In genomic region chr12:132828706-132829534, GRCh38 we compare ENCODE assay signal across 1 cellular context.
TF ChIP-seq lines count a peak whose summit lies in the region.

Gene GOLGA3, minus strand, starts transcription at chr12:132828869. Its CDS starts 6,741 bp downstream, at chr12:132822128.

TF ChIP-seq in K562, 482 proteins besides CTCF, POLR2A, EP300 and RAD21 (continued from another document and continues in another):
- TF ChIP-seq, protein P1, sequence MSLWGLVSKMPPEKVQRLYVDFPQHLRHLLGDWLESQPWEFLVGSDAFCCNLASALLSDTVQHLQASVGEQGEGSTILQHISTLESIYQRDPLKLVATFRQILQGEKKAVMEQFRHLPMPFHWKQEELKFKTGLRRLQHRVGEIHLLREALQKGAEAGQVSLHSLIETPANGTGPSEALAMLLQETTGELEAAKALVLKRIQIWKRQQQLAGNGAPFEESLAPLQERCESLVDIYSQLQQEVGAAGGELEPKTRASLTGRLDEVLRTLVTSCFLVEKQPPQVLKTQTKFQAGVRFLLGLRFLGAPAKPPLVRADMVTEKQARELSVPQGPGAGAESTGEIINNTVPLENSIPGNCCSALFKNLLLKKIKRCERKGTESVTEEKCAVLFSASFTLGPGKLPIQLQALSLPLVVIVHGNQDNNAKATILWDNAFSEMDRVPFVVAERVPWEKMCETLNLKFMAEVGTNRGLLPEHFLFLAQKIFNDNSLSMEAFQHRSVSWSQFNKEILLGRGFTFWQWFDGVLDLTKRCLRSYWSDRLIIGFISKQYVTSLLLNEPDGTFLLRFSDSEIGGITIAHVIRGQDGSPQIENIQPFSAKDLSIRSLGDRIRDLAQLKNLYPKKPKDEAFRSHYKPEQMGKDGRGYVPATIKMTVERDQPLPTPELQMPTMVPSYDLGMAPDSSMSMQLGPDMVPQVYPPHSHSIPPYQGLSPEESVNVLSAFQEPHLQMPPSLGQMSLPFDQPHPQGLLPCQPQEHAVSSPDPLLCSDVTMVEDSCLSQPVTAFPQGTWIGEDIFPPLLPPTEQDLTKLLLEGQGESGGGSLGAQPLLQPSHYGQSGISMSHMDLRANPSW (CRISPR knock-in tag; IDR thresholded peaks at IDR 0.05), result 0 out of 2 replicates have a peak, but pooled peaks have one; percentile 61
- TF ChIP-seq USF2 (CRISPR knock-in tag; IDR thresholded peaks at IDR 0.05) (no peak), ZNF644 (tag; IDR thresholded peaks at IDR 0.05; ENCODE audit: low read depth) (no peak), ATF3 (IDR thresholded peaks at IDR 0.05) (peak; percentile 54; the same call in 1 of the 2 replicates), ATF3 (CRISPR knock-in tag; conservative IDR thresholded peaks at IDR 0.05) (0 out of 2 replicates have a peak, but pooled peaks have one; percentile 19), ZNF274 (IDR thresholded peaks at IDR 0.05; ENCODE audit: borderline replicate concordance, low read depth, low read length) (no peak), TFE3 (CRISPR knock-in tag; IDR thresholded peaks at IDR 0.05) (no peak), SREBF2 (CRISPR knock-in tag; IDR thresholded peaks at IDR 0.05) (no peak), NKRF (IDR thresholded peaks at IDR 0.05; ENCODE audit: borderline replicate concordance) (peak; percentile 70; the same call in 1 of the 2 replicates), SREBF1 (IDR thresholded peaks at IDR 0.05; ENCODE audit: borderline replicate concordance, low read depth, low read length) (no peak), NR2C1 (IDR thresholded peaks at IDR 0.05) (peak; percentile 92), NR2C1 (tag; IDR thresholded peaks at IDR 0.05) (peak; percentile 92), ESRRB (CRISPR knock-in tag; IDR thresholded peaks at IDR 0.05; ENCODE audit: borderline replicate concordance) (no peak), CREB3 (tag; conservative IDR thresholded peaks at IDR 0.05; ENCODE audit: low read depth) (peak; percentile 80), FOXK2 (conservative IDR thresholded peaks at IDR 0.05 in 1 of 2, IDR thresholded peaks at IDR 0.05 in 1 of 2; ENCODE audit: low read depth in 2 of 2) (peak; percentile 48 to 69; a peak in 3 of 4 replicates), RCOR1 (IDR thresholded peaks at IDR 0.05; ENCODE audit: borderline replicate concordance in 1 of 2, low read depth in 2 of 2, low read length in 2 of 2) (no peak), ERF (CRISPR knock-in tag; IDR thresholded peaks at IDR 0.05) (0 out of 2 replicates have a peak, but pooled peaks have one; percentile 52), POLR2AphosphoS2 (IDR thresholded peaks at IDR 0.05; ENCODE audit: low read length) (peak; percentile 64; the same call in 1 of the 2 replicates), KAT2B (IDR thresholded peaks at IDR 0.05; ENCODE audit: low read depth, low read length) (no peak), SRSF1 (IDR thresholded peaks at IDR 0.05; ENCODE audit: low read depth, low read length) (no peak), E2F8 (IDR thresholded peaks at IDR 0.05; ENCODE audit: low read depth, partially characterized antibody) (peak; percentile 99), MGA (IDR thresholded peaks at IDR 0.05) (peak; percentile 83), SMAD4 (CRISPR knock-in tag; conservative IDR thresholded peaks at IDR 0.05) (0 out of 2 replicates have a peak, but pooled peaks have one; percentile 54), ETV5 (CRISPR knock-in tag; IDR thresholded peaks at IDR 0.05; ENCODE audit: low read depth) (peak; percentile 95), HDAC2 (IDR thresholded peaks at IDR 0.05) (0 out of 2 replicates have a peak, but pooled peaks have one; percentile 6)
- TF ChIP-seq, protein P2, sequence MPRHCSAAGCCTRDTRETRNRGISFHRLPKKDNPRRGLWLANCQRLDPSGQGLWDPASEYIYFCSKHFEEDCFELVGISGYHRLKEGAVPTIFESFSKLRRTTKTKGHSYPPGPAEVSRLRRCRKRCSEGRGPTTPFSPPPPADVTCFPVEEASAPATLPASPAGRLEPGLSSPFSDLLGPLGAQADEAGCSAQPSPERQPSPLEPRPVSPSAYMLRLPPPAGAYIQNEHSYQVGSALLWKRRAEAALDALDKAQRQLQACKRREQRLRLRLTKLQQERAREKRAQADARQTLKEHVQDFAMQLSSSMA (CRISPR knock-in tag; IDR thresholded peaks at IDR 0.05), result peak; percentile 68; the same call in 1 of the 2 replicates
